In the genomic region with DNA sequence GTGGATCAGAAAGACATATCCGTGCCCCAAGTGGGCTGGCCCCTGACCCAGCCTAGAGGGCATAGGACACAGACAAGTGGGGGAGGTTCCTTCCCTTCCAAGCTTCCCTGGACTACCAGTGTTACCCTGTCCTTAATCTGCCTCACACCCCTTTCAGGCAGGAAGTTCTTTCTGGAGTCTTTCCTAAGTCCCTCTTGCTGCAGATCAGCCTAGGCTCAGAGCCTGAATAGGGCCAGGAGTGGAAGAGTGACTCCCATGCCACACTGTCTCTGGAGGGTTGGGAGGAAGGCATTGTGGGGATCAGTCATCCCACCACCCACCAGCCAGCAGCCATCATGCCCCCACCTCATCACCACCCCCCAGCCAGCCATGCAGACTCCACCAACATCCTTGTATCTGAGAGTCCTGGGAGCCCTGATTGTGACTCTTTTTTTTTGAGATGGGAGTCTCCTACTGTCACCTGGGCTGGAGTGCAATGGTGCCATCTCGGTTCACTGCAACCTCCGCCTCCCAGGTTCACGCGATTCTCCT, we compare ENCODE assay signal across 15 cellular contexts.
"Had no signal": no experiment of that assay in that cellular context is flagged by ENCODE, and none has a peak within 500 bp of the region (broad histone marks: within the 10 kb centered on the region; RNA-seq: fewer than 3 reads in every experiment).

No MANE protein-coding gene starts in this region.

- DNase-seq: activated CD4-positive, alpha-beta memory T cell treated with anti-CD3 and anti-CD28 coated beads, Interleukin-2, amount 10 ng/mL, durations not matched to agents 7 days and 5 days; activated CD4-positive, alpha-beta T cell treated with anti-CD3 and anti-CD28 coated beads for 4 hours; foreskin fibroblast; hippocampal formation; left ventricle myocardium inferior; stimulated activated CD4-positive, alpha-beta T cell treated with anti-CD3 and anti-CD28 coated beads, Interleukin-1b, Interleukin-23, amount 100 ng/mL, for 48 hours; T-helper 1 cell had no signal

- H3K4me3 Mint-ChIP-seq: activated CD4-positive, alpha-beta memory T cell treated with anti-CD3 and anti-CD28 coated beads, Interleukin-2, amount 10 ng/mL, durations not matched to agents 7 days and 5 days had no signal

- H3K9me3 Mint-ChIP-seq: activated CD4-positive, alpha-beta memory T cell treated with anti-CD3 and anti-CD28 coated beads, Interleukin-2, amount 10 ng/mL, durations not matched to agents 7 days and 5 days; memory B cell; nephron had no signal

- H3K36me3 Mint-ChIP-seq: memory B cell had no signal

- H3K27ac ChIP-seq: ascending aorta, breast epithelium, left ventricle myocardium inferior, psoas muscle, thoracic aorta, VCaP had no signal

- H3K27ac Mint-ChIP-seq: activated CD4-positive, alpha-beta memory T cell treated with anti-CD3 and anti-CD28 coated beads, Interleukin-2, amount 10 ng/mL, durations not matched to agents 7 days and 5 days; memory B cell; nephron had no signal

- H3K4me3 ChIP-seq: ascending aorta had no signal

- H3K36me3 ChIP-seq: ascending aorta, breast epithelium, left ventricle myocardium inferior, thoracic aorta had no signal

- H3K9me3 ChIP-seq: ascending aorta, breast epithelium, left ventricle myocardium inferior, psoas muscle, thoracic aorta had no signal

- H3K4me1 ChIP-seq: psoas muscle had no signal

- FAIRE-seq: kidney had no signal
